Comparison of ENCODE assay signal across 8 cellular contexts in the genomic region with DNA sequence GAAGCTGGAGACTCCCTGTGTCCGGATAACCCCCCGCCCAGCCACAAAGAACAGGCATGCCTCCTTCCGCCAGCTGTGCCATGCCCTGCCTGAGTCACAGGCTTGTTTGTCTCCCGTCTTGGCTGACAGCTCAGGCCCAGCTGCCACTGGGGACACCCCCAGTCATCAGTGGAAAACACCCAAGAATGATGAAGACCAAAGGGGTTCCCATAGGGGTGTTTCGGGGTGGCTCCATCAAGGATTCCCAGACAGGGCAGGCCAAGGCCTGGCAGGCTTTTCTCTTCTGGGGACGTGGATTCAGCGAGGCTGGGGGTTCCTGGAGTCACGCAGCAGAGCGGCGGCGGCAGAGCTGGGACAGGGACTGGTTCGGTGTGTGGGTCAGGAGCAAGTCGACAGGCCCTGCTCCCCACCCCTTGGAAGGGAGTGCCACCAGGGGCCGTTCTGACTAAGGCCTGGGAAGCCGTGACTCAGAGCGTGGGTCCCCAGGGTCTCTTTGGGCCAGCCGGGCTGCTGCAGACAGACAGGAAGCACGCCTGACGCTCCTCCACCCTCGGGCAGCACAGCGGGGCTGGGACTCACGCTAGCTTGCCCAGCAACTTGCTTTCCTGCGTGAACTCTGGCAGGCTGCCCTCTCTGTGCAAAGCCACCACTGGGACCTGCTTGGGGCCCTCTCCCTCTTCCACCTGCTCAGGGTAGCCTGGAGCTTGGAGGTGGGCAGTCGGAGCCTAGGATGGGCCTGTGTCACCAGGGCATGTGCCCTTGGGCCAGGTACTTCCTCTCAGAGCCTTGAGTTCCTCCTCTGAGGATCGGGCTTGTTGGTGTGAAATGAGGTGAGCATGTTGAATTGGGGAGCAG. TPM values are rescaled to one million over a fixed set of nuclear protein-coding genes. Genes with fewer than 3 reads are reported as not detected.
A peak's percentile ranks its signal among the peaks of the same experiment; 100 is the strongest.
DNase-seq lines count a peak whose midpoint lies in the region; ATAC-seq and TF ChIP-seq lines count a peak whose summit lies in the region.
"Not testable (repeated sequence)": the region's sequence is repeated elsewhere in the genome, so short reads cannot be mapped to it uniquely, and the experiment has no call there.

No MANE protein-coding gene starts in this region.

- peak overlapping the region; percentile 61 for H3K4me3 Mint-ChIP-seq in activated T-helper 17 cell treated with anti-CD3 and anti-CD28 coated beads, Interleukin-2, amount 50 U/mL, for 72 hours

- H4K20me1 ChIP-seq in BLaER1; OCI-LY1 (ENCODE audit: insufficient read depth, low read length); fibroblast of lung (ENCODE audit: control insufficient read depth, extremely low read depth, insufficient read depth, low read length): not testable (repeated sequence)

- ATAC-seq in GM19324 (IDR thresholded peaks at IDR 0.05; ENCODE audit: low FRiP score, unreplicated experiment) (peak; percentile 60), HG02981 (IDR thresholded peaks at IDR 0.05; ENCODE audit: unreplicated experiment) (peak; percentile 49), mucosa of descending colon (peak; percentile 48)
- ATAC-seq in activated T-helper 17 cell treated with anti-CD3 and anti-CD28 coated beads, Interleukin-2, amount 50 U/mL, for 72 hours (replicated peaks) = peak; percentile 84

- DNase-seq in fibroblast of lung (ENCODE audit: low read depth in 2 of 2) (peak; percentile 50 to 69), mucosa of descending colon (peak in 2 of 3 donors; percentile 17 to 87)
- peak; percentile 18 for DNase-seq in stimulated activated CD8-positive, alpha-beta memory T cell treated with anti-CD3 and anti-CD28 coated beads, Interleukin-12 subunit alpha, Interleukin-12 subunit beta, amount 100 ng/mL, for 4 hours (ENCODE audit: low read depth)

- H3K79me2 ChIP-seq in OCI-LY1 (ENCODE audit: insufficient read depth, low read length); fibroblast of lung (ENCODE audit: control insufficient read depth, insufficient read depth, low read length): not testable (repeated sequence)

- not testable (repeated sequence) for H3K9me2 ChIP-seq in OCI-LY1 (ENCODE audit: low read depth, low read length)

- peak overlapping the region; percentile 98 for H3K27ac ChIP-seq in BLaER1
- peak overlapping the region; percentile 88 for H3K27ac ChIP-seq in OCI-LY1 (ENCODE audit: low read depth, low read length, poor library complexity, severe bottlenecking)
- peak overlapping the region; percentile 28 for H3K27ac ChIP-seq in fibroblast of lung (ENCODE audit: insufficient read depth, low read length)

- not testable (repeated sequence) for H2AFZ ChIP-seq in OCI-LY1 (ENCODE audit: low read length); fibroblast of lung (ENCODE audit: low read length)

- peak overlapping the region; percentile 9 for H3K4me3 ChIP-seq in BLaER1
- not testable (repeated sequence) for H3K4me3 ChIP-seq in OCI-LY1 (ENCODE audit: low read depth, low read length, poor library complexity, severe bottlenecking); fibroblast of lung (replicated peaks in 1 of 4; ENCODE audit: control extremely low read depth in 1 of 4, insufficient read depth in 1 of 4, low read depth in 3 of 4, low read length in 4 of 4); mucosa of descending colon

- not testable (repeated sequence) for H3K36me3 ChIP-seq in BLaER1; OCI-LY1 (ENCODE audit: insufficient read depth, low read length); fibroblast of lung (ENCODE audit: control insufficient read depth, insufficient read depth, low read length); mucosa of descending colon (ENCODE audit: low read depth)

- not testable (repeated sequence) for H3F3A ChIP-seq in OCI-LY1 (ENCODE audit: insufficient read depth, low read length)

- peak overlapping the region; percentile 83 for H3K27ac Mint-ChIP-seq in activated T-helper 17 cell treated with anti-CD3 and anti-CD28 coated beads, Interleukin-2, amount 50 U/mL, for 72 hours

- H3K27me3 ChIP-seq in BLaER1; OCI-LY1 (ENCODE audit: insufficient read depth, low read length); fibroblast of lung (ENCODE audit: control insufficient read depth, insufficient read depth, low read length): not testable (repeated sequence)

- H3K4me2 ChIP-seq in BLaER1 = peak overlapping the region; percentile 94
- peak overlapping the region; percentile 40 for H3K4me2 ChIP-seq in OCI-LY1 (ENCODE audit: low read length)
- H3K4me2 ChIP-seq in fibroblast of lung (ENCODE audit: extremely low read depth, insufficient read depth, low read length) = not testable (repeated sequence)

- TF ChIP-seq CTCF in OCI-LY1 (IDR thresholded peaks at IDR 0.05; ENCODE audit: low read length); fibroblast of lung (conservative IDR thresholded peaks at IDR 0.05 in 1 of 2, IDR thresholded peaks at IDR 0.05 in 1 of 2; ENCODE audit: low read depth in 1 of 2, low read length in 2 of 2); mucosa of descending colon (IDR thresholded peaks at IDR 0.05): not testable (repeated sequence)

- not testable (repeated sequence) for H3K4me1 Mint-ChIP-seq in activated T-helper 17 cell treated with anti-CD3 and anti-CD28 coated beads, Interleukin-2, amount 50 U/mL, for 72 hours

- intact Hi-C loops in mucosa of descending colon (cut with DNase I, micrococcal nuclease) = not testable (repeated sequence)

- H3K9ac ChIP-seq in BLaER1 (peak overlapping the region; percentile 82), OCI-LY1 (ENCODE audit: low read length) (peak overlapping the region; percentile 44; the same call in 1 of the 2 replicates), fibroblast of lung (ENCODE audit: insufficient read depth, low read length) (peak overlapping the region; percentile 7)

- H3K4me1 ChIP-seq in BLaER1 (peaks cover 94% of the 10 kb centered on the region), OCI-LY1 (ENCODE audit: insufficient read depth, low read length, severe bottlenecking) (peaks cover 62% of the 10 kb centered on the region)
- not testable (repeated sequence) for H3K4me1 ChIP-seq in fibroblast of lung (ENCODE audit: control insufficient read depth, extremely low read depth, insufficient read depth, low read length); mucosa of descending colon (ENCODE audit: low read depth)

- H3K9me3 Mint-ChIP-seq in activated T-helper 17 cell treated with anti-CD3 and anti-CD28 coated beads, Interleukin-2, amount 50 U/mL, for 72 hours = not testable (repeated sequence)

- H3K27me3 Mint-ChIP-seq in activated T-helper 17 cell treated with anti-CD3 and anti-CD28 coated beads, Interleukin-2, amount 50 U/mL, for 72 hours = not testable (repeated sequence)

- H3K9me3 ChIP-seq in BLaER1; OCI-LY1 (ENCODE audit: low read length); fibroblast of lung (ENCODE audit: control insufficient read depth, insufficient read depth, low read depth, low read length); mucosa of descending colon: not testable (repeated sequence)

- not testable (repeated sequence) for H3K36me3 Mint-ChIP-seq in activated T-helper 17 cell treated with anti-CD3 and anti-CD28 coated beads, Interleukin-2, amount 50 U/mL, for 72 hours (ENCODE audit: low read depth)

RNA-seq across cellular contexts. Expression of gene ADAMTS7, which starts 54.3 kb away (rescaled TPM):
- 1 to 10 TPM; 1.2 to 4.4 TPM for total RNA-seq in activated T-helper 17 cell treated with anti-CD3 and anti-CD28 coated beads, Interleukin-2, amount 50 U/mL, for 72 hours
- total RNA-seq in fibroblast of lung = 5.1 and 7.9 TPM in 2 replicates
- polyA plus RNA-seq in fibroblast of lung = 1.8 and 7.9 TPM in 2 replicates
- 2.2 and 14.0 TPM in 2 replicates for polyA plus RNA-seq in fibroblast of lung (2012)
- 4.9 and 14.5 TPM in 2 replicates for polyA minus RNA-seq in fibroblast of lung (ENCODE audit: low replicate concordance)
- 1 to 10 TPM; 1.3 to 5.7 (median 1.8) TPM for total RNA-seq in mucosa of descending colon

Comparison
In these comparisons a context has a peak if more than half of its experiments do, and no peak if none do; other contexts are left out.
1. H3K27ac ChIP-seq: peak in every context shown above with its lines; median percentile 98 in BLaER1; 88 in OCI-LY1; 28 in fibroblast of lung.
2. H3K9ac ChIP-seq: peak in every context shown above with its lines; median percentile 82 in BLaER1; 44 in OCI-LY1; 7 in fibroblast of lung.